In genomic region chr4:109051054-109051453, GRCh38 we compare ENCODE assay signal across 16 cellular contexts.
A peak's percentile ranks its signal among the peaks of the same experiment; 100 is the strongest.
DNase-seq lines count a peak whose midpoint lies in the region; TF ChIP-seq lines count a peak whose summit lies in the region.
"Had no signal": no experiment of that assay in that cellular context is flagged by ENCODE, and none has a peak within 500 bp of the region (broad histone marks: within the 10 kb centered on the region; RNA-seq: fewer than 3 reads in every experiment).

No MANE protein-coding gene starts in this region.

- TF ChIP-seq POLR2A in erythroblast (IDR thresholded peaks at IDR 0.05; ENCODE audit: low read length): no peak

- H3K4me3 ChIP-seq in SJCRH30 (no peak overlapping the region), subcutaneous abdominal adipose tissue (ENCODE audit: low read depth in 1 of 5, low read length in 5 of 5) (no peak overlapping the region)
- H3K4me3 ChIP-seq: HAP-1 had no signal

- no peak for TF ChIP-seq CTCF in nephron (IDR thresholded peaks at IDR 0.05; ENCODE audit: unreplicated experiment in 3 of 3)

- H3K27ac ChIP-seq in SJCRH30: peak overlapping the region; percentile 83; the same call in 1 of the 2 replicates
- H3K27ac ChIP-seq in subcutaneous abdominal adipose tissue (ENCODE audit: low read depth, low read length): peak overlapping the region; percentile 9

- peaks cover 4% of the 10 kb centered on the region for H3K36me3 Mint-ChIP-seq in nephron (ENCODE audit: low read depth)
- H3K36me3 Mint-ChIP-seq: CD4-positive, CD25-positive, alpha-beta regulatory T cell; CD8-positive, alpha-beta T cell had no signal

- H3K4me3 Mint-ChIP-seq in nephron: no peak overlapping the region
- H3K4me3 Mint-ChIP-seq: CD4-positive, CD25-positive, alpha-beta regulatory T cell; CD8-positive, alpha-beta T cell; HFFc6 had no signal

- peaks cover 70% of the 10 kb centered on the region for H3K4me1 Mint-ChIP-seq in nephron

- no peaks in the 10 kb centered on the region for H3K9me3 ChIP-seq in SJCRH30 (replicated peaks)
- H3K9me3 ChIP-seq in subcutaneous abdominal adipose tissue (ENCODE audit: control insufficient read depth in 5 of 5, low read length in 5 of 5): no peaks in the 10 kb centered on the region
- H3K9me3 ChIP-seq: Caco-2, HAP-1 had no signal

- H3K9me3 Mint-ChIP-seq in nephron: no peaks in the 10 kb centered on the region
- H3K9me3 Mint-ChIP-seq: CD4-positive, CD25-positive, alpha-beta regulatory T cell; CD8-positive, alpha-beta T cell; HFFc6 had no signal

- H3K36me3 ChIP-seq in SJCRH30 (no peaks in the 10 kb centered on the region), subcutaneous abdominal adipose tissue (ENCODE audit: control insufficient read depth in 5 of 5, insufficient read depth in 5 of 5, low read length in 5 of 5) (no peaks in the 10 kb centered on the region)
- H3K36me3 ChIP-seq: HAP-1 had no signal

- peaks cover 43% of the 10 kb centered on the region for H3K4me1 ChIP-seq in SJCRH30
- peaks cover 0 to 23% (median 12%) of the 10 kb centered on the region in 5 donors for H3K4me1 ChIP-seq in subcutaneous abdominal adipose tissue (ENCODE audit: control insufficient read depth in 5 of 5, insufficient read depth in 5 of 5, low read length in 5 of 5)
- H3K4me1 ChIP-seq: Caco-2, HAP-1 had no signal

- no peak overlapping the region for H3K9ac ChIP-seq in subcutaneous abdominal adipose tissue (ENCODE audit: low read length in 5 of 5)

- H3K27me3 ChIP-seq in SJCRH30 (no peaks in the 10 kb centered on the region), subcutaneous abdominal adipose tissue (ENCODE audit: control insufficient read depth in 5 of 5, insufficient read depth in 4 of 5, low read length in 5 of 5) (no peaks in the 10 kb centered on the region)

- DNase-seq in SJCRH30: no peak
- DNase-seq in globus pallidus (ENCODE audit: low spot score): peak; percentile 5
- no peak for DNase-seq in erythroblast (lab: John Stamatoyannopoulos, UW)
- DNase-seq in posterior vena cava (ENCODE audit: low spot score): no peak
- DNase-seq in foreskin melanocyte: no peak
- DNase-seq: C1 segment of cervical spinal cord; Caco-2; CD4-positive, CD25-positive, alpha-beta regulatory T cell; CD8-positive, alpha-beta T cell; DMS153; DND-41; GOT3; HFFc6 had no signal

- intact Hi-C loops in posterior vena cava (cut with DNase I): no loop called here

- peak overlapping the region; percentile 22 to 39 (median 38) for H3K27ac Mint-ChIP-seq in nephron
- H3K27ac Mint-ChIP-seq: CD8-positive, alpha-beta T cell; HFFc6 had no signal

- no peaks in the 10 kb centered on the region for H3K27me3 Mint-ChIP-seq in nephron (ENCODE audit: low read depth)
- H3K27me3 Mint-ChIP-seq: CD4-positive, CD25-positive, alpha-beta regulatory T cell had no signal
